ENCODE assay signal across 8 cellular contexts in genomic region chr17:58756246-58757161, GRCh38. TPM values are rescaled to one million over a fixed set of nuclear protein-coding genes. Genes with fewer than 3 reads are reported as not detected.
DNase-seq lines count a peak whose midpoint lies in the region; ATAC-seq and TF ChIP-seq lines count a peak whose summit lies in the region.

No MANE protein-coding gene starts in this region.

- H3K27ac ChIP-seq in breast epithelium, result no peak overlapping the region

- no peak for TF ChIP-seq POLR2A in breast epithelium (IDR thresholded peaks at IDR 0.05)

- H3K4me3 ChIP-seq in NT2/D1 (ENCODE audit: insufficient read length, low read depth) (peak overlapping the region; percentile 72), breast epithelium (peak overlapping the region; percentile 49 to 72 (median 64))

- H3K27me3 ChIP-seq in NT2/D1 (ENCODE audit: insufficient read depth, insufficient read length) (peaks cover 36% of the 10 kb centered on the region), breast epithelium (peaks cover 0 to 11% of the 10 kb centered on the region in 2 donors)

- ATAC-seq in HG03565 (IDR thresholded peaks at IDR 0.05; ENCODE audit: unreplicated experiment), result no peak
- no peak for ATAC-seq in GM18502 (IDR thresholded peaks at IDR 0.05; ENCODE audit: poor library complexity, unreplicated experiment)

- peak; percentile 25 for DNase-seq in stimulated activated CD4-positive, alpha-beta T cell treated with anti-CD3 and anti-CD28 coated beads, Interleukin-15, amount 100 ng/mL, for 24 hours
- DNase-seq in stimulated activated CD4-positive, alpha-beta T cell treated with anti-CD3 and anti-CD28 coated beads, Interleukin-1b, Interleukin-23, amount 100 ng/mL, for 48 hours, result no peak
- DNase-seq in NT2/D1 (ENCODE audit: low read depth, low spot score), result no peak
- DNase-seq in breast epithelium (ENCODE audit: low spot score in 2 of 2), result no peak
- DNase-seq in kidney tubule cell (ENCODE audit: low spot score), result peak; percentile 4
- DNase-seq in stimulated activated CD8-positive, alpha-beta memory T cell treated with anti-CD3 and anti-CD28 coated beads, Interleukin-4, amount 100 ng/mL, for 48 hours, result peak; percentile 31

- no peaks in the 10 kb centered on the region for H3K9me3 ChIP-seq in NT2/D1 (ENCODE audit: insufficient read depth, low read length)
- H3K9me3 ChIP-seq in breast epithelium, result no peaks in the 10 kb centered on the region

- intact Hi-C loops in breast epithelium (cut with DNase I; ENCODE audit: low total_unique reads), result no loop called here

- H3K9ac ChIP-seq in NT2/D1 (ENCODE audit: insufficient read length, low read depth), result peak overlapping the region; percentile 79

- H3K36me3 ChIP-seq in NT2/D1 (ENCODE audit: insufficient read depth, insufficient read length, low read length) (no peaks in the 10 kb centered on the region), breast epithelium (no peaks in the 10 kb centered on the region)

- no peak for TF ChIP-seq CTCF in breast epithelium (IDR thresholded peaks at IDR 0.05)

- no peaks in the 10 kb centered on the region for H3K4me1 ChIP-seq in NT2/D1 (ENCODE audit: insufficient read depth, insufficient read length)
- no peaks in the 10 kb centered on the region for H3K4me1 ChIP-seq in breast epithelium

RNA-seq across cellular contexts. Expression of gene PPM1E, which starts 0.8 kb away (rescaled TPM):
- total RNA-seq in breast epithelium, result under 1 TPM; under 0.01 to 0.44 (median 0.16) TPM

Comparison
In these comparisons a context has a peak if more than half of its experiments do, and no peak if none do; other contexts are left out.
1. DNase-seq: peak in stimulated activated CD4-positive, alpha-beta T cell treated with anti-CD3 and anti-CD28 coated beads, Interleukin-15, amount 100 ng/mL, for 24 hours (single experiment), kidney tubule cell (single experiment) and stimulated activated CD8-positive, alpha-beta memory T cell treated with anti-CD3 and anti-CD28 coated beads, Interleukin-4, amount 100 ng/mL, for 48 hours (single experiment); none in stimulated activated CD4-positive, alpha-beta T cell treated with anti-CD3 and anti-CD28 coated beads, Interleukin-1b, Interleukin-23, amount 100 ng/mL, for 48 hours (single experiment), NT2/D1 (single experiment) and breast epithelium (0 of 2).